Comparison of ENCODE assay signal across 8 cellular contexts in the genomic region with DNA sequence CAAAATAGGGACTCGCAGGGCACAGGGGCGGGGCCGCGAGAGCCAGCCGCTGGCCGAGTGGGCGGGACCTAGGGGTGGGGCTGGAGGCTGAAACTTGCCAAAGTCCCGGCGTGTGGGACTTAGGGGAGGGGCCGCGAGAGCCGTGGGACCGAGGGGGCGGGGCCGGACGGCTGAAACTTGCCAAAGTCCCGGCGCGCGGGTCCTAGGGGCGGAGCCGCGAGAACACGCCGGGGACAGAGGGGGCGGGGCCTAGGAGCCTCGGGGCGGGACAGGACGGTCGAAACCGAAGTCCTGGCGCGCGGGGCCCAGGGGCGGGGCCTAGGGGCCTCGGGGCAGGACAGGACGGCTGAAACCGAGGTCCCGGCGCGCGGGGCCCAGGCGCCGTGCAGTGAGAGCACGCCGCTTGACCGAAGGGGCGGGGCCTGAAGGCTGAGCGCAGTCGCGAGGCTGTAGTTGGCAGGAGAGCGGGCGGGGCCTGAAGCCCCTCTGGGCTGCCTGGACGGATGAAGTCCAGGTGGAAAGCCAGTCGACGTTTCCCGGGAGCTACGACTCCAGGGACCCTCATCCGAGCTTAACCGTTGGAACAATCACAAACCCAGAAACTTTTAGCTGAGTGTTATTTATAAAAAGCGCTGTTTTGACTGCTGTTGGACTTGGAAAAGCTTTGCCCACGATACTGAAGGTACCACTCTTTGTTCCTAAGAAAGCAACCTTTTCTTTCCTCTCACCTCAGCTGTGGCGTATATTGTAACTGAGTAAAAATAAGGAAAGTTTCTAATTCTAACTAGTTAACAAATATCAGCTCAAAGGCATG. TPM values are rescaled to one million over a fixed set of nuclear protein-coding genes. Genes with fewer than 3 reads are reported as not detected.
DNase-seq lines count a peak whose midpoint lies in the region; ATAC-seq and TF ChIP-seq lines count a peak whose summit lies in the region.

No MANE protein-coding gene starts in this region.

- H3K4me3 ChIP-seq in CD4-positive, CD25-positive, alpha-beta regulatory T cell (ENCODE audit: low read depth, low read length): peak overlapping the region; percentile 90
- H3K4me3 ChIP-seq in lower lobe of right lung: peak overlapping the region; percentile 94

- no peaks in the 10 kb centered on the region for H3K9me3 ChIP-seq in CD4-positive, CD25-positive, alpha-beta regulatory T cell (ENCODE audit: control insufficient read depth in 2 of 2, low read length in 2 of 2)
- no peaks in the 10 kb centered on the region for H3K9me3 ChIP-seq in lower lobe of right lung

- peaks cover 32% of the 10 kb centered on the region for H3K4me1 ChIP-seq in CD4-positive, CD25-positive, alpha-beta regulatory T cell (ENCODE audit: control insufficient read depth, insufficient read depth, low read length, poor library complexity, severe bottlenecking)
- peaks cover 22% of the 10 kb centered on the region for H3K4me1 ChIP-seq in lower lobe of right lung

- H3K27ac ChIP-seq in CD4-positive, CD25-positive, alpha-beta regulatory T cell (ENCODE audit: insufficient read depth, low read length, poor library complexity, severe bottlenecking): peak overlapping the region; percentile 86
- peak overlapping the region; percentile 90 for H3K27ac ChIP-seq in lower lobe of right lung

- intact Hi-C loops in activated CD4-positive, alpha-beta memory T cell treated with anti-CD3 and anti-CD28 coated beads for 36 hours (cut with micrococcal nuclease): loop anchor here (1.0 to 10.0 kb wide), 4 partner anchors 73 to 1526 kb away; a partner anchor contains a TSS
- intact Hi-C loops in lower lobe of right lung (cut with DNase I): no loop called here

- peaks cover 14 to 52% (median 36%) of the 10 kb centered on the region in 4 donors for H3K4me1 Mint-ChIP-seq in CD4-positive, CD25-positive, alpha-beta regulatory T cell
- peaks cover 32% of the 10 kb centered on the region for H3K4me1 Mint-ChIP-seq in activated CD4-positive, alpha-beta memory T cell treated with anti-CD3 and anti-CD28 coated beads for 36 hours (ENCODE audit: low read depth)

- peaks cover 5% of the 10 kb centered on the region for H3K27me3 Mint-ChIP-seq in CD4-positive, CD25-positive, alpha-beta regulatory T cell
- peaks cover 3% of the 10 kb centered on the region for H3K27me3 Mint-ChIP-seq in activated CD4-positive, alpha-beta memory T cell treated with anti-CD3 and anti-CD28 coated beads for 36 hours

- POLR2A ChIA-PET in activated CD4-positive, alpha-beta memory T cell treated with anti-CD3 and anti-CD28 coated beads for 36 hours (lab: Charles Lee): interaction anchor here (0.9 kb wide), 1 partner anchor 501 kb away, joined by 3 read pairs; no protein-coding TSS in a partner anchor

- peak; percentile 88 to 99 (median 97) for DNase-seq in CD4-positive, CD25-positive, alpha-beta regulatory T cell
- peak; percentile 99 for DNase-seq in NCI-H82 (lab: John Stamatoyannopoulos, UW)
- DNase-seq in activated CD4-positive, alpha-beta memory T cell treated with anti-CD3 and anti-CD28 coated beads for 36 hours: peak; percentile 100
- peak; percentile 100 for DNase-seq in ecto neural progenitor cell (ENCODE audit: low spot score)
- DNase-seq in lower lobe of right lung: peak; percentile 100
- DNase-seq in stimulated activated CD4-positive, alpha-beta T cell treated with anti-CD3 and anti-CD28 coated beads, TNF-alpha, amount 100 ng/mL, for 1 hour (ENCODE audit: low read depth in 3 of 3, low spot score in 1 of 3): peak; percentile 87 to 97 (median 93)

- H3K4me3 Mint-ChIP-seq in CD4-positive, CD25-positive, alpha-beta regulatory T cell: peak overlapping the region; percentile 96 to 99 (median 98)
- H3K4me3 Mint-ChIP-seq in activated CD4-positive, alpha-beta memory T cell treated with anti-CD3 and anti-CD28 coated beads for 36 hours: peak overlapping the region; percentile 99

- peak overlapping the region in 1 of 3 donors; percentile 73 for H3K27ac Mint-ChIP-seq in CD4-positive, CD25-positive, alpha-beta regulatory T cell
- H3K27ac Mint-ChIP-seq in activated CD4-positive, alpha-beta memory T cell treated with anti-CD3 and anti-CD28 coated beads for 36 hours: peak overlapping the region; percentile 99

- CTCF ChIA-PET in activated CD4-positive, alpha-beta memory T cell treated with anti-CD3 and anti-CD28 coated beads for 36 hours (lab: Charles Lee): no interaction called here

- TF ChIP-seq CTCF in lower lobe of right lung (IDR thresholded peaks at IDR 0.05): no peak

- no peaks in the 10 kb centered on the region for H3K27me3 ChIP-seq in CD4-positive, CD25-positive, alpha-beta regulatory T cell (ENCODE audit: control insufficient read depth, insufficient read depth, low read length)
- no peaks in the 10 kb centered on the region for H3K27me3 ChIP-seq in lower lobe of right lung (ENCODE audit: low read depth)

- ATAC-seq in CD4-positive, CD25-positive, alpha-beta regulatory T cell (ENCODE audit: low read depth in 2 of 2): peak; percentile 82 to 85
- ATAC-seq in GM19397 (IDR thresholded peaks at IDR 0.05; ENCODE audit: unreplicated experiment): peak; percentile 90
- peak; percentile 92 for ATAC-seq in HG03565 (IDR thresholded peaks at IDR 0.05; ENCODE audit: unreplicated experiment)
- ATAC-seq in lower lobe of right lung: peak; percentile 96 to 98

- no peaks in the 10 kb centered on the region for H3K9me3 Mint-ChIP-seq in CD4-positive, CD25-positive, alpha-beta regulatory T cell
- no peaks in the 10 kb centered on the region for H3K9me3 Mint-ChIP-seq in activated CD4-positive, alpha-beta memory T cell treated with anti-CD3 and anti-CD28 coated beads for 36 hours

- H3K36me3 ChIP-seq in CD4-positive, CD25-positive, alpha-beta regulatory T cell (ENCODE audit: control insufficient read depth, insufficient read depth, low read length): no peaks in the 10 kb centered on the region
- H3K36me3 ChIP-seq in lower lobe of right lung: no peaks in the 10 kb centered on the region

- H3K36me3 Mint-ChIP-seq in CD4-positive, CD25-positive, alpha-beta regulatory T cell: no peaks in the 10 kb centered on the region
- H3K36me3 Mint-ChIP-seq in activated CD4-positive, alpha-beta memory T cell treated with anti-CD3 and anti-CD28 coated beads for 36 hours: peaks cover 13% of the 10 kb centered on the region

RNA-seq across cellular contexts. Expression of a gene that starts 0.5 kb away (rescaled TPM):
- 24.4 TPM for total RNA-seq in CD4-positive, CD25-positive, alpha-beta regulatory T cell
- polyA plus RNA-seq in CD4-positive, CD25-positive, alpha-beta regulatory T cell: 10 to 100 TPM; 12.1 to 37.3 (median 16.8) TPM
- total RNA-seq in activated CD4-positive, alpha-beta memory T cell treated with anti-CD3 and anti-CD28 coated beads for 36 hours: 10 to 100 TPM; 25.5 to 26.3 TPM
- 18.5 TPM for total RNA-seq in lower lobe of right lung

Comparison
In these comparisons a context has a peak if more than half of its experiments do, and no peak if none do; other contexts are left out.
1. Peak in every context shown above with its lines: DNase-seq, ATAC-seq, H3K4me3 ChIP-seq and H3K27ac ChIP-seq.